Comparison of ENCODE assay signal across 27 cellular contexts in genomic region chr1:203462143-203462542, GRCh38. TPM values are rescaled to one million over a fixed set of nuclear protein-coding genes. Genes with fewer than 3 reads are reported as not detected.
"Had no signal": no experiment of that assay in that cellular context is flagged by ENCODE, and none has a peak within 500 bp of the region (broad histone marks: within the 10 kb centered on the region; RNA-seq: fewer than 3 reads in every experiment).

No MANE protein-coding gene starts in this region.

- H3K4me2 ChIP-seq: SK-N-SH had no signal

- H3K36me3 Mint-ChIP-seq: activated naive CD4-positive, alpha-beta T cell treated with anti-CD3 and anti-CD28 coated beads, Interleukin-2, amount 50 U/mL, for 72 hours; natural killer cell treated with Interleukin-12 subunit alpha and Interleukin-12 subunit beta and Interleukin-15 and Interleukin-18, amount 100 ng/mL, for 72 hours; T-cell had no signal

- H3K4me1 ChIP-seq: pancreas had no signal

- H3K27me3 ChIP-seq: cardiac muscle cell, pancreas, suprapubic skin had no signal

- H3K27ac ChIP-seq: cardiac muscle cell, epithelial cell of prostate, left lung, neutrophil, pancreas, suprapubic skin, VCaP had no signal

- H3K9me3 ChIP-seq: left lung, neutrophil, pancreas, SK-N-SH, stomach, suprapubic skin had no signal

- H3K9ac ChIP-seq: SK-N-SH had no signal

- H3K9me3 Mint-ChIP-seq: activated naive CD4-positive, alpha-beta T cell treated with anti-CD3 and anti-CD28 coated beads, Interleukin-2, amount 50 U/mL, for 72 hours; natural killer cell treated with Interleukin-12 subunit alpha and Interleukin-12 subunit beta and Interleukin-15 and Interleukin-18, amount 100 ng/mL, for 72 hours; T-cell; T-helper 2 cell treated with Interferon-gamma antibody and Interleukin-4, amounts not matched to agents 5 μg/mL and 100 μg/mL, for 36 hours had no signal

- H3K27ac Mint-ChIP-seq: activated CD8-positive, alpha-beta T cell treated with anti-CD3 and anti-CD28 coated beads, Interleukin-2, amount 10 ng/mL, durations not matched to agents 7 days and 5 days; activated naive CD4-positive, alpha-beta T cell treated with anti-CD3 and anti-CD28 coated beads, Interleukin-2, amount 50 U/mL, for 72 hours; natural killer cell treated with Interleukin-12 subunit alpha and Interleukin-12 subunit beta and Interleukin-15 and Interleukin-18, amount 100 ng/mL, for 72 hours; T-cell; T-helper 2 cell treated with Interferon-gamma antibody and Interleukin-4, amounts not matched to agents 5 μg/mL and 100 μg/mL, for 36 hours had no signal

- DNase-seq: activated CD4-positive, alpha-beta T cell treated with anti-CD3 and anti-CD28 coated beads, Interleukin-2, amount 50 U/mL, for 1 hour; activated CD4-positive, CD25-positive, alpha-beta regulatory T cell treated with anti-CD3 and anti-CD28 coated beads, Interleukin-2, amount 50 U/mL, for 72 hours; activated CD8-positive, alpha-beta T cell treated with anti-CD3 and anti-CD28 coated beads, Interleukin-2, amount 10 ng/mL, durations not matched to agents 7 days and 5 days; activated gamma-delta T cell treated with Interleukin-2 at 50 U/mL for 16 hours; cortex of kidney; midbrain; pancreas; SK-N-SH; stimulated activated CD4-positive, alpha-beta T cell treated with anti-CD3 and anti-CD28 coated beads, Interleukin-12 subunit alpha, Interleukin-12 subunit beta, amount 100 ng/mL, for 4 hours; stomach; T-cell had no signal

- ATAC-seq: activated CD8-positive, alpha-beta T cell treated with anti-CD3 and anti-CD28 coated beads, Interleukin-2, amount 10 ng/mL, durations not matched to agents 7 days and 5 days; activated naive CD4-positive, alpha-beta T cell treated with anti-CD3 and anti-CD28 coated beads, Interleukin-2, amount 50 U/mL, for 72 hours; natural killer cell treated with Interleukin-12 subunit alpha and Interleukin-12 subunit beta and Interleukin-15 and Interleukin-18, amount 100 ng/mL, for 72 hours; right cardiac atrium; T-cell had no signal

- H3K36me3 ChIP-seq: cardiac muscle cell, left lung, neutrophil, pancreas, stomach, suprapubic skin had no signal

- H3K4me3 Mint-ChIP-seq: activated CD8-positive, alpha-beta T cell treated with anti-CD3 and anti-CD28 coated beads, Interleukin-2, amount 10 ng/mL, durations not matched to agents 7 days and 5 days; natural killer cell treated with Interleukin-12 subunit alpha and Interleukin-12 subunit beta and Interleukin-15 and Interleukin-18, amount 100 ng/mL, for 72 hours; T-cell; T-helper 2 cell treated with Interferon-gamma antibody and Interleukin-4, amounts not matched to agents 5 μg/mL and 100 μg/mL, for 36 hours had no signal

- FAIRE-seq: pancreas had no signal

- H3K4me3 ChIP-seq: cardiac muscle cell, left lung, pancreas, stomach, suprapubic skin had no signal

RNA-seq across cellular contexts. Expression of gene PRELP, which starts 13.5 kb away (rescaled TPM):
- total RNA-seq: activated CD8-positive, alpha-beta T cell treated with anti-CD3 and anti-CD28 coated beads, Interleukin-2, amount 10 ng/mL, durations not matched to agents 7 days and 5 days; cardiac muscle cell; lung microvascular endothelial cell; natural killer cell treated with Interleukin-12 subunit alpha and Interleukin-12 subunit beta and Interleukin-15 and Interleukin-18, amount 100 ng/mL, for 72 hours; pulmonary artery endothelial cell had no signal

RNA-seq across cellular contexts. Expression of gene OPTC, which starts 31.8 kb away (rescaled TPM):
- total RNA-seq: activated CD8-positive, alpha-beta T cell treated with anti-CD3 and anti-CD28 coated beads, Interleukin-2, amount 10 ng/mL, durations not matched to agents 7 days and 5 days; activated naive CD4-positive, alpha-beta T cell treated with anti-CD3 and anti-CD28 coated beads, Interleukin-2, amount 50 U/mL, for 72 hours; cardiac muscle cell; cerebellum; fibroblast of villous mesenchyme; left lung; lung microvascular endothelial cell; natural killer cell treated with Interleukin-12 subunit alpha and Interleukin-12 subunit beta and Interleukin-15 and Interleukin-18, amount 100 ng/mL, for 72 hours; pancreas; pulmonary artery endothelial cell; right cardiac atrium; skeletal muscle tissue; stomach; suprapubic skin; T-cell had no signal
- polyA plus RNA-seq: adipose tissue, cardiac muscle cell, pancreas, right cardiac atrium, SK-N-SH, stomach had no signal
